Comparison of ENCODE assay signal across 21 cellular contexts in genomic region chr1:209728466-209728865, GRCh38. TPM values are rescaled to one million over a fixed set of nuclear protein-coding genes. Genes with fewer than 3 reads are reported as not detected.
DNase-seq lines count a peak whose midpoint lies in the region; ATAC-seq and TF ChIP-seq lines count a peak whose summit lies in the region.
"Had no signal": no experiment of that assay in that cellular context is flagged by ENCODE, and none has a peak within 500 bp of the region (broad histone marks: within the 10 kb centered on the region; RNA-seq: fewer than 3 reads in every experiment).

No MANE protein-coding gene starts in this region.

- H3K27ac ChIP-seq in dorsolateral prefrontal cortex (peak overlapping the region in 56 of 59 donors; percentile 1 to 92 (median 71)), left ventricle myocardium inferior (replicated peaks) (peak overlapping the region; percentile 64), temporal lobe (ENCODE audit: low read depth, low read length) (peak overlapping the region; percentile 36), osteoblast (ENCODE audit: low read depth, low read length) (no peak overlapping the region)

- H4K20me1 ChIP-seq in osteoblast (ENCODE audit: insufficient read depth, low read length), result no peaks in the 10 kb centered on the region

- H3K27me3 ChIP-seq in dorsolateral prefrontal cortex (no peaks in the 10 kb centered on the region), left ventricle myocardium inferior (ENCODE audit: low read depth) (no peaks in the 10 kb centered on the region), osteoblast (ENCODE audit: insufficient read depth, low read length) (peaks cover 2% of the 10 kb centered on the region)

- no peak for ATAC-seq in GM19397 (IDR thresholded peaks at IDR 0.05; ENCODE audit: unreplicated experiment)
- ATAC-seq: HepG2 had no signal

- peaks cover 39% of the 10 kb centered on the region for H3K4me1 ChIP-seq in left ventricle myocardium inferior
- H3K4me1 ChIP-seq in osteoblast (ENCODE audit: insufficient read depth, low read length), result peaks cover 14% of the 10 kb centered on the region

- H3K4me2 ChIP-seq in osteoblast (ENCODE audit: insufficient read depth, low read length), result no peak overlapping the region

- H3K9me3 ChIP-seq in left ventricle myocardium inferior (replicated peaks) (no peaks in the 10 kb centered on the region), osteoblast (ENCODE audit: low read depth, low read length) (no peaks in the 10 kb centered on the region)

- intact Hi-C loops in dorsolateral prefrontal cortex (cut with DNase I), result no loop called here
- intact Hi-C loops in left ventricle myocardium inferior (cut with micrococcal nuclease), result no loop called here

- H2AFZ ChIP-seq in osteoblast (ENCODE audit: low read length), result no peak overlapping the region

- no peaks in the 10 kb centered on the region for H3K36me3 ChIP-seq in left ventricle myocardium inferior
- no peaks in the 10 kb centered on the region for H3K36me3 ChIP-seq in osteoblast (ENCODE audit: insufficient read depth, low read length)

- DNase-seq in dorsolateral prefrontal cortex (peak in 7 of 10 donors; percentile 47 to 73 (median 59)), left ventricle myocardium inferior (peak; percentile 43), midbrain (lab: John Stamatoyannopoulos, UW) (peak; percentile 70), osteoblast (ENCODE audit: insufficient read length, low spot score, missing footprints) (no peak)
- no peak for DNase-seq in stimulated activated naive CD4-positive, alpha-beta T cell (lab: John Stamatoyannopoulos, UW)
- DNase-seq: ACHN, AML-193, COR-L47, GF-D8, KG1, NCI-H1436, NCI-H2029, NCI-H2171 treated with DMSO at 0.1 percent for 48 hours, NCI-H748 treated with DMSO at 0.1 percent for 48 hours had no signal

- TF ChIP-seq CTCF in dorsolateral prefrontal cortex (IDR thresholded peaks at IDR 0.05 in 54 of 56, conservative IDR thresholded peaks at IDR 0.05 in 2 of 56; ENCODE audit: low read depth in 1 of 56, partially characterized antibody in 56 of 56) (peak in 1 of 56 donors; percentile 11), left ventricle myocardium inferior (IDR thresholded peaks at IDR 0.05; ENCODE audit: borderline replicate concordance) (no peak), osteoblast (IDR thresholded peaks at IDR 0.05; ENCODE audit: extremely low read depth, low read depth, low read length) (no peak)

- H3K4me3 ChIP-seq in dorsolateral prefrontal cortex, result no peak overlapping the region
- no peak overlapping the region for H3K4me3 ChIP-seq in left ventricle myocardium inferior
- H3K4me3 ChIP-seq in osteoblast (ENCODE audit: insufficient read depth, low read length), result no peak overlapping the region

- H3K79me2 ChIP-seq in osteoblast (ENCODE audit: insufficient read depth, low read length), result no peaks in the 10 kb centered on the region

RNA-seq across cellular contexts. Expression of gene HSD11B1, which starts 23.8 kb away (rescaled TPM):
- 10 to 100 TPM in 71 of 120 experiments, 1 to 10 TPM in 49; 1.3 to 41.9 (median 12.0) TPM for total RNA-seq in dorsolateral prefrontal cortex
- total RNA-seq in left ventricle myocardium inferior, result 4.1 TPM
- total RNA-seq in temporal lobe, result 0.25 TPM
- total RNA-seq in osteoblast, result 0.88 and 1.8 TPM in 2 replicates
- total RNA-seq: Daoy, H1, HepG2, NCI-H460 had no signal

RNA-seq across cellular contexts. Expression of gene TRAF3IP3, which starts 27.4 kb away (rescaled TPM):
- 1 to 10 TPM in 114 of 120 experiments, under 1 TPM in 6; 0.23 to 8.8 (median 2.7) TPM for total RNA-seq in dorsolateral prefrontal cortex
- total RNA-seq in left ventricle myocardium inferior, result 1.2 TPM
- 0.49 TPM for total RNA-seq in temporal lobe
- total RNA-seq in osteoblast, result not detected in 2 replicates
- total RNA-seq: Daoy, H1, HepG2, NCI-H460, RPMI7951 had no signal

RNA-seq across cellular contexts. Expression of gene G0S2, which starts 53.3 kb away (rescaled TPM):
- total RNA-seq in dorsolateral prefrontal cortex (10 to 100 TPM in 9 of 120 experiments, 1 to 10 TPM in 103, under 1 TPM in 8; 0.54 to 40.5 (median 2.6) TPM), left ventricle myocardium inferior (307 TPM), temporal lobe (2.5 TPM), osteoblast (10.5 and 11.2 TPM in 2 replicates)
- total RNA-seq: HepG2 had no signal

RNA-seq across cellular contexts. Expression of gene C1orf74, which starts 55.9 kb away (rescaled TPM):
- 1 to 10 TPM; 1.4 to 4.1 (median 2.8) TPM for total RNA-seq in dorsolateral prefrontal cortex
- total RNA-seq in left ventricle myocardium inferior, result 1.9 TPM
- 1.5 TPM for total RNA-seq in temporal lobe
- 2.5 and 3.5 TPM in 2 replicates for total RNA-seq in osteoblast

Comparison
In these comparisons a context has a peak if more than half of its experiments do, and no peak if none do; other contexts are left out.
1. DNase-seq: peak in dorsolateral prefrontal cortex (7 of 10), left ventricle myocardium inferior (single experiment) and midbrain (single experiment); none in osteoblast (single experiment) and stimulated activated naive CD4-positive, alpha-beta T cell (0 of 6).